Comparison of ENCODE assay signal across 22 cellular contexts in the genomic region with DNA sequence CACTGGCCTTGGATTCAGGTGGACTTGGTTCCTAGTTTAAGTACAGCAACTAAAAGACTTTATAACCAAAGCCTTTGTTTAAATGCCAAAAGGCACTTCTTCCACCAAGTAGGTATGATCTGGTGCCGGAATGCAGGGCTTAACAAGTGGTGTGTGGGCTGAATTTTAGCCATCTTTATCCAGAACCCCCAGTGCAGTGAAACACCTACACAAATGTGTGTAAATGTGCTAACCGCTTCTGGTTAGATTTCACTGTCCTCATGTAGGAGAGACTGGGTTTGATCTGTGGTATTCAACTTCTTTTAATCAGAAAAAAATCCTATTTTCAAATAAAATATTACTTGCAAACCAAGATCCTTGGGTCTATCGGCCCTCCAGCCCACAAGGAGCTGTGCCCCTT. TPM values are rescaled to one million over a fixed set of nuclear protein-coding genes. Genes with fewer than 3 reads are reported as not detected.
A peak's percentile ranks its signal among the peaks of the same experiment; 100 is the strongest.
DNase-seq lines count a peak whose midpoint lies in the region; ATAC-seq and TF ChIP-seq lines count a peak whose summit lies in the region.
"Had no signal": no experiment of that assay in that cellular context is flagged by ENCODE, and none has a peak within 500 bp of the region (broad histone marks: within the 10 kb centered on the region; RNA-seq: fewer than 3 reads in every experiment).

No MANE protein-coding gene starts in this region.

- H3K27ac Mint-ChIP-seq in activated T-helper 2 cell treated with anti-CD3 and anti-CD28 coated beads, Interferon-gamma antibody, Interleukin-2, Interleukin-4, amounts not matched to agents 10 μg/mL and 5 μg/mL and 100 μg/mL, durations not matched to agents 14 hours and 24 hours and 36 hours, result peak overlapping the region; percentile 94
- H3K27ac Mint-ChIP-seq in natural killer cell treated with Interleukin-12 subunit alpha and Interleukin-12 subunit beta and Interleukin-15 and Interleukin-18, amount 100 ng/mL, for 72 hours, result peak overlapping the region; percentile 83 to 95
- H3K27ac Mint-ChIP-seq: mesothelial cell of epicardium, nephron had no signal

- H3K27me3 Mint-ChIP-seq in activated T-cell treated with anti-CD3 and anti-CD28 coated beads, Interleukin-2, amount 50 U/mL, for 4 hours (ENCODE audit: low read depth), result no peaks in the 10 kb centered on the region
- no peaks in the 10 kb centered on the region for H3K27me3 Mint-ChIP-seq in activated T-helper 2 cell treated with anti-CD3 and anti-CD28 coated beads, Interferon-gamma antibody, Interleukin-2, Interleukin-4, amounts not matched to agents 10 μg/mL and 5 μg/mL and 100 μg/mL, durations not matched to agents 14 hours and 24 hours and 36 hours (ENCODE audit: low read depth)
- no peaks in the 10 kb centered on the region for H3K27me3 Mint-ChIP-seq in natural killer cell treated with Interleukin-12 subunit alpha and Interleukin-12 subunit beta and Interleukin-15 and Interleukin-18, amount 100 ng/mL, for 72 hours

- peak overlapping the region; percentile 76 for H3K4me3 Mint-ChIP-seq in activated T-cell treated with anti-CD3 and anti-CD28 coated beads, Interleukin-2, amount 50 U/mL, for 4 hours
- no peak overlapping the region for H3K4me3 Mint-ChIP-seq in activated T-helper 2 cell treated with anti-CD3 and anti-CD28 coated beads, Interferon-gamma antibody, Interleukin-2, Interleukin-4, amounts not matched to agents 10 μg/mL and 5 μg/mL and 100 μg/mL, durations not matched to agents 14 hours and 24 hours and 36 hours (ENCODE audit: low read depth)
- H3K4me3 Mint-ChIP-seq in natural killer cell treated with Interleukin-12 subunit alpha and Interleukin-12 subunit beta and Interleukin-15 and Interleukin-18, amount 100 ng/mL, for 72 hours, result peak overlapping the region; percentile 76
- H3K4me3 Mint-ChIP-seq: mesothelial cell of epicardium, nephron had no signal

- ATAC-seq in activated T-cell treated with anti-CD3 and anti-CD28 coated beads, Interleukin-2, amount 50 U/mL, for 4 hours, result no peak
- peak; percentile 48 to 62 for ATAC-seq in natural killer cell treated with Interleukin-12 subunit alpha and Interleukin-12 subunit beta and Interleukin-15 and Interleukin-18, amount 100 ng/mL, for 72 hours
- ATAC-seq: left colon, pancreas, upper lobe of right lung had no signal

- TF ChIP-seq POLR2A in GM19099 (IDR thresholded peaks at IDR 0.05; ENCODE audit: extremely low read depth, insufficient read length, low read depth), result peak; percentile 2

- H3K9me3 Mint-ChIP-seq in activated T-cell treated with anti-CD3 and anti-CD28 coated beads, Interleukin-2, amount 50 U/mL, for 4 hours, result no peaks in the 10 kb centered on the region
- H3K9me3 Mint-ChIP-seq in activated T-helper 2 cell treated with anti-CD3 and anti-CD28 coated beads, Interferon-gamma antibody, Interleukin-2, Interleukin-4, amounts not matched to agents 10 μg/mL and 5 μg/mL and 100 μg/mL, durations not matched to agents 14 hours and 24 hours and 36 hours, result no peaks in the 10 kb centered on the region
- peaks cover 5% of the 10 kb centered on the region for H3K9me3 Mint-ChIP-seq in natural killer cell treated with Interleukin-12 subunit alpha and Interleukin-12 subunit beta and Interleukin-15 and Interleukin-18, amount 100 ng/mL, for 72 hours
- H3K9me3 Mint-ChIP-seq: mesothelial cell of epicardium, nephron had no signal

- peaks cover 92% of the 10 kb centered on the region for H3K4me1 Mint-ChIP-seq in activated T-cell treated with anti-CD3 and anti-CD28 coated beads, Interleukin-2, amount 50 U/mL, for 4 hours (ENCODE audit: low read depth)
- peaks cover 85% of the 10 kb centered on the region for H3K4me1 Mint-ChIP-seq in activated T-helper 2 cell treated with anti-CD3 and anti-CD28 coated beads, Interferon-gamma antibody, Interleukin-2, Interleukin-4, amounts not matched to agents 10 μg/mL and 5 μg/mL and 100 μg/mL, durations not matched to agents 14 hours and 24 hours and 36 hours (ENCODE audit: low read depth)
- peaks cover 74 to 78% of the 10 kb centered on the region in 2 donors for H3K4me1 Mint-ChIP-seq in natural killer cell treated with Interleukin-12 subunit alpha and Interleukin-12 subunit beta and Interleukin-15 and Interleukin-18, amount 100 ng/mL, for 72 hours (ENCODE audit: low read depth in 2 of 2)

- peaks cover 82% of the 10 kb centered on the region for H3K36me3 Mint-ChIP-seq in activated T-cell treated with anti-CD3 and anti-CD28 coated beads, Interleukin-2, amount 50 U/mL, for 4 hours (ENCODE audit: insufficient read depth)
- H3K36me3 Mint-ChIP-seq in activated T-helper 2 cell treated with anti-CD3 and anti-CD28 coated beads, Interferon-gamma antibody, Interleukin-2, Interleukin-4, amounts not matched to agents 10 μg/mL and 5 μg/mL and 100 μg/mL, durations not matched to agents 14 hours and 24 hours and 36 hours (ENCODE audit: low read depth), result peaks cover 91% of the 10 kb centered on the region
- peaks cover 22% of the 10 kb centered on the region for H3K36me3 Mint-ChIP-seq in natural killer cell treated with Interleukin-12 subunit alpha and Interleukin-12 subunit beta and Interleukin-15 and Interleukin-18, amount 100 ng/mL, for 72 hours
- H3K36me3 Mint-ChIP-seq: mesothelial cell of epicardium had no signal

- no peak for DNase-seq in activated T-cell treated with anti-CD3 and anti-CD28 coated beads, Interleukin-2, amount 50 U/mL, for 4 hours
- DNase-seq in activated T-cell treated with anti-CD3 and anti-CD28 coated beads for 4 hours (no peak), cerebellum (ENCODE audit: low spot score) (no peak), NCI-H1092 treated with DMSO at 0.1 percent for 48 hours (lab: John Stamatoyannopoulos, UW) (no peak)
- no peak for DNase-seq in activated T-helper 2 cell treated with anti-CD3 and anti-CD28 coated beads, Interferon-gamma antibody, Interleukin-2, Interleukin-4, amounts not matched to agents 10 μg/mL and 5 μg/mL and 100 μg/mL, durations not matched to agents 14 hours and 24 hours and 36 hours (ENCODE audit: low spot score)
- no peak for DNase-seq in natural killer cell treated with Interleukin-12 subunit alpha and Interleukin-12 subunit beta and Interleukin-15 and Interleukin-18, amount 100 ng/mL, for 72 hours (ENCODE audit: low spot score)
- DNase-seq in stimulated activated CD4-positive, alpha-beta T cell treated with anti-CD3 and anti-CD28 coated beads, Interleukin-4, amount 100 ng/mL, for 24 hours, result no peak
- DNase-seq: activated effector memory CD4-positive, alpha-beta T cell treated with Interleukin-2 at 50 U/mL for 16 hours; C1 segment of cervical spinal cord; DMS 273 treated with DMSO at 0.1 percent for 48 hours; HCEC 1CT; left colon; MG63; NCI-H1436; NCI-H524 treated with DMSO at 0.1 percent for 48 hours; pancreas; upper lobe of right lung had no signal

- intact Hi-C loops in activated T-helper 2 cell treated with anti-CD3 and anti-CD28 coated beads, Interferon-gamma antibody, Interleukin-2, Interleukin-4, amounts not matched to agents 10 μg/mL and 5 μg/mL and 100 μg/mL, durations not matched to agents 14 hours and 24 hours and 36 hours (cut with micrococcal nuclease), result no loop called here

RNA-seq across cellular contexts. Expression of a gene that starts 10.3 kb away (rescaled TPM):
- total RNA-seq in activated T-cell treated with anti-CD3 and anti-CD28 coated beads, Interleukin-2, amount 50 U/mL, for 4 hours, result 100 to 1,000 TPM in 1 of 3 donors, 10 to 100 TPM in 2; 69.2 to 138 (median 96.6) TPM
- 74.6 and 78.8 TPM in 2 replicates for total RNA-seq in activated T-helper 2 cell treated with anti-CD3 and anti-CD28 coated beads, Interferon-gamma antibody, Interleukin-2, Interleukin-4, amounts not matched to agents 10 μg/mL and 5 μg/mL and 100 μg/mL, durations not matched to agents 14 hours and 24 hours and 36 hours
- 10 to 100 TPM; 52.1 to 86.2 TPM for total RNA-seq in natural killer cell treated with Interleukin-12 subunit alpha and Interleukin-12 subunit beta and Interleukin-15 and Interleukin-18, amount 100 ng/mL, for 72 hours
- total RNA-seq in cerebellum, result not detected
- total RNA-seq: mesothelial cell of epicardium had no signal

RNA-seq across cellular contexts. Expression of a gene that starts 57.3 kb away (rescaled TPM):
- total RNA-seq in activated T-cell treated with anti-CD3 and anti-CD28 coated beads, Interleukin-2, amount 50 U/mL, for 4 hours, result 10 to 100 TPM in 1 of 3 donors, 1 to 10 TPM in 2; 7.0 to 14.7 (median 7.7) TPM
- 14.1 and 14.9 TPM in 2 replicates for total RNA-seq in activated T-helper 2 cell treated with anti-CD3 and anti-CD28 coated beads, Interferon-gamma antibody, Interleukin-2, Interleukin-4, amounts not matched to agents 10 μg/mL and 5 μg/mL and 100 μg/mL, durations not matched to agents 14 hours and 24 hours and 36 hours
- total RNA-seq in natural killer cell treated with Interleukin-12 subunit alpha and Interleukin-12 subunit beta and Interleukin-15 and Interleukin-18, amount 100 ng/mL, for 72 hours, result 10 to 100 TPM in 1 of 2 donors, 1 to 10 TPM in 1; 3.8 to 13.4 TPM
- total RNA-seq in cerebellum, result 2.1 TPM
- total RNA-seq: dermis microvascular lymphatic vessel endothelial cell, mesothelial cell of epicardium, RPMI7951 had no signal

Comparison
In these comparisons a context has a peak if more than half of its experiments do, and no peak if none do; other contexts are left out.
1. ATAC-seq: peak in natural killer cell treated with Interleukin-12 subunit alpha and Interleukin-12 subunit beta and Interleukin-15 and Interleukin-18, amount 100 ng/mL, for 72 hours (2 of 2); none in activated T-cell treated with anti-CD3 and anti-CD28 coated beads, Interleukin-2, amount 50 U/mL, for 4 hours (0 of 2).
2. RNA of a gene that starts 10.3 kb away (total RNA-seq): 69.2 to 138 TPM in activated T-cell treated with anti-CD3 and anti-CD28 coated beads, Interleukin-2, amount 50 U/mL, for 4 hours, 52.1 to 86.2 TPM in natural killer cell treated with Interleukin-12 subunit alpha and Interleukin-12 subunit beta and Interleukin-15 and Interleukin-18, amount 100 ng/mL, for 72 hours and 74.6 to 78.8 TPM in activated T-helper 2 cell treated with anti-CD3 and anti-CD28 coated beads, Interferon-gamma antibody, Interleukin-2, Interleukin-4, amounts not matched to agents 10 μg/mL and 5 μg/mL and 100 μg/mL, durations not matched to agents 14 hours and 24 hours and 36 hours; not detected in cerebellum (single experiment); every median in the first group is over 10 times any median in the second.